26 cellular contexts compared by ENCODE assay signal in genomic region chr5:90965110-90965676, GRCh38.
"Had no signal": no experiment of that assay in that cellular context is flagged by ENCODE, and none has a peak within 500 bp of the region (broad histone marks: within the 10 kb centered on the region; RNA-seq: fewer than 3 reads in every experiment).

No MANE protein-coding gene starts in this region.

- H3K27ac Mint-ChIP-seq: dendritic cell treated with granulocyte-macrophage colony-stimulating factor and Interleukin-4, amounts not matched to agents 40 ng/mL and 50 ng/mL, for 4 days; immature natural killer cell; memory B cell; natural killer cell; stimulated activated memory B cell treated with anti-CD40 and anti-IgM and Interleukin-4, amounts not matched to agents 10 μg/mL and 1 μg/mL and 100 μg/mL, for 72 hours had no signal

- H3K4me1 ChIP-seq: colonic mucosa, psoas muscle, sigmoid colon, stomach, testis, tibial nerve had no signal

- H3K9me3 Mint-ChIP-seq: natural killer cell; stimulated activated memory B cell treated with anti-CD40 and anti-IgM and Interleukin-4, amounts not matched to agents 10 μg/mL and 1 μg/mL and 100 μg/mL, for 72 hours had no signal

- H3K4me3 Mint-ChIP-seq: dendritic cell treated with granulocyte-macrophage colony-stimulating factor and Interleukin-4, amounts not matched to agents 40 ng/mL and 50 ng/mL, for 4 days; immature natural killer cell; memory B cell; natural killer cell; stimulated activated memory B cell treated with anti-CD40 and anti-IgM and Interleukin-4, amounts not matched to agents 10 μg/mL and 1 μg/mL and 100 μg/mL, for 72 hours had no signal

- H3K27ac ChIP-seq: colonic mucosa, ovary, psoas muscle, sigmoid colon, stomach, testis, tibial nerve, upper lobe of left lung had no signal

- FAIRE-seq: frontal cortex, kidney, urothelium cell line had no signal

- H3K27me3 ChIP-seq: colonic mucosa, ovary, sigmoid colon, stomach, testis, tibial nerve, upper lobe of left lung had no signal

- H3K36me3 Mint-ChIP-seq: immature natural killer cell; memory B cell; natural killer cell; stimulated activated memory B cell treated with anti-CD40 and anti-IgM and Interleukin-4, amounts not matched to agents 10 μg/mL and 1 μg/mL and 100 μg/mL, for 72 hours had no signal

- H3K4me3 ChIP-seq: colonic mucosa, lung, ovary, psoas muscle, sigmoid colon, stomach, testis, tibial nerve, upper lobe of left lung had no signal

- H3K4me1 Mint-ChIP-seq: immature natural killer cell; memory B cell; natural killer cell; stimulated activated memory B cell treated with anti-CD40 and anti-IgM and Interleukin-4, amounts not matched to agents 10 μg/mL and 1 μg/mL and 100 μg/mL, for 72 hours had no signal

- H3K9me3 ChIP-seq: colonic mucosa, psoas muscle, testis, upper lobe of left lung had no signal

- ATAC-seq: left lobe of liver; natural killer cell; psoas muscle; right cardiac atrium; stimulated activated memory B cell treated with anti-CD40 and anti-IgM and Interleukin-4, amounts not matched to agents 10 μg/mL and 1 μg/mL and 100 μg/mL, for 72 hours had no signal

- H3K36me3 ChIP-seq: colonic mucosa, ovary, sigmoid colon, stomach, upper lobe of left lung had no signal

- DNase-seq: colonic mucosa; effector memory CD4-positive, alpha-beta T cell; erythroblast; hypothalamus; immature natural killer cell; kidney; natural killer cell; occipital lobe; ovary; posterior cingulate gyrus; psoas muscle; right cardiac atrium; sigmoid colon; stimulated activated CD4-positive, alpha-beta T cell treated with anti-CD3 and anti-CD28 coated beads, Interleukin-2, amount 100 ng/mL, for 24 hours; stimulated activated CD4-positive, alpha-beta T cell treated with anti-CD3 and anti-CD28 coated beads, Interleukin-4, amount 100 ng/mL, for 24 hours; stomach; testis; upper lobe of left lung had no signal
